12 cellular contexts compared by ENCODE assay signal in the genomic region with DNA sequence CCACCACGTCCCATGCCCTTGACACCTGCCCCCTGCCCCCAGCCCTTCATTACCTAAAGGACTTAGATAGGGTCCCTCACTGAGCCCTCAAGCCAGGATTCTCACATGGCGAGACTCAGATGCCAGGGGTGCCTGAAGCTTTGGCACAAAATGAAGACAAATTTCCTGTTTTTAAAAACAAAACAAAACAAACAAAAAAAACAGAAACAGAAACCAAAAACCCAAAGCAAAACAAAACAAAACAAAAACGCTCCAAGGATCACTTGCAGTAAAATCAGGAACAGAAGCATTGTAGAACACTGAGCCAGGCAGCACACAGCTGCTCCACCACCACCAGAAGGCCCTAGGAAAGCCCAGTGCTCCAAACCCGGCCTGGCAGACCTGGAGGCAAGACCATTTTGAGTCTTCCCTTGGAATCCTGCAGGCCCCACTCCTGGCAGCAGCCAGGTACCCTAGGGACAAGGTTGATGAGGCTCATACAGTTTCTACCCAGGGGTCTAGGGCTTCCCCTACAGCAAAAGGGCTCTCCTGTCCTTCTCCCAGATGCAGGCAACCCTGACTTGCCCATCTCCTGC. TPM values are rescaled to one million over a fixed set of nuclear protein-coding genes. Genes with fewer than 3 reads are reported as not detected.
DNase-seq lines count a peak whose midpoint lies in the region; ATAC-seq and TF ChIP-seq lines count a peak whose summit lies in the region.
"Had no signal": no experiment of that assay in that cellular context is flagged by ENCODE, and none has a peak within 500 bp of the region (broad histone marks: within the 10 kb centered on the region; RNA-seq: fewer than 3 reads in every experiment).

No MANE protein-coding gene starts in this region.

- peak overlapping the region; percentile 13 for H3K4me3 ChIP-seq in fibroblast of villous mesenchyme (ENCODE audit: low read depth, low read length)

- H3K27ac ChIP-seq in temporal lobe (ENCODE audit: low read depth, low read length) (peak overlapping the region; percentile 73), foreskin keratinocyte (no peak overlapping the region)

- no peaks in the 10 kb centered on the region for H3K9me3 Mint-ChIP-seq in activated CD4-positive, alpha-beta T cell treated with anti-CD3 and anti-CD28 coated beads, Interleukin-2, amount 10 ng/mL, durations not matched to agents 7 days and 5 days
- H3K9me3 Mint-ChIP-seq in activated CD8-positive, alpha-beta T cell treated with anti-CD3 and anti-CD28 coated beads for 36 hours, result no peaks in the 10 kb centered on the region
- H3K9me3 Mint-ChIP-seq: activated T-cell treated with anti-CD3 and anti-CD28 coated beads, Interleukin-2, amount 50 U/mL, for 4 hours had no signal

- CTCF ChIA-PET in activated CD4-positive, alpha-beta T cell treated with anti-CD3 and anti-CD28 coated beads, Interleukin-2, amount 10 ng/mL, durations not matched to agents 7 days and 5 days (lab: Charles Lee), result interaction anchor here (1.2 kb wide), 1 partner anchor 10 kb away, joined by 3 read pairs; no protein-coding TSS in a partner anchor
- CTCF ChIA-PET in activated CD8-positive, alpha-beta T cell treated with anti-CD3 and anti-CD28 coated beads for 36 hours (lab: Charles Lee), result interaction anchor here (1.4 to 1.9 kb wide), 3 partner anchors 10 to 42 kb away, joined by 3 to 11 read pairs (median 5); no protein-coding TSS in a partner anchor

- peaks cover 38% of the 10 kb centered on the region for H3K4me1 ChIP-seq in foreskin keratinocyte

- no peak for TF ChIP-seq CTCF in activated CD8-positive, alpha-beta T cell treated with anti-CD3 and anti-CD28 coated beads for 36 hours (IDR thresholded peaks at IDR 0.05)
- TF ChIP-seq CTCF in fibroblast of villous mesenchyme (IDR thresholded peaks at IDR 0.05; ENCODE audit: insufficient read depth, low read depth, low read length) (no peak), foreskin keratinocyte (conservative IDR thresholded peaks at IDR 0.05) (no peak)

- POLR2A ChIA-PET in activated CD4-positive, alpha-beta T cell treated with anti-CD3 and anti-CD28 coated beads, Interleukin-2, amount 10 ng/mL, durations not matched to agents 7 days and 5 days (lab: Charles Lee), result no interaction called here
- POLR2A ChIA-PET in activated CD8-positive, alpha-beta T cell treated with anti-CD3 and anti-CD28 coated beads for 36 hours (lab: Charles Lee), result interaction anchor here (1.0 kb wide), 1 partner anchor 27 kb away, joined by 3 read pairs; no protein-coding TSS in a partner anchor

- no peak for DNase-seq in activated CD4-positive, alpha-beta T cell treated with anti-CD3 and anti-CD28 coated beads, Interleukin-2, amount 10 ng/mL, durations not matched to agents 7 days and 5 days
- no peak for DNase-seq in activated CD4-positive, alpha-beta T cell treated with anti-CD3 and anti-CD28 coated beads, Interleukin-2, amount 50 U/mL, for 48 hours
- DNase-seq in activated CD8-positive, alpha-beta T cell treated with anti-CD3 and anti-CD28 coated beads for 36 hours, result no peak
- DNase-seq in fibroblast of villous mesenchyme (ENCODE audit: low read depth) (peak; percentile 52), foreskin keratinocyte (no peak), inferior parietal cortex (ENCODE audit: extremely low spot score) (no peak), hypothalamus (lab: John Stamatoyannopoulos, UW) (no peak)
- DNase-seq: activated T-cell treated with anti-CD3 and anti-CD28 coated beads, Interleukin-2, amount 50 U/mL, for 4 hours; occipital lobe; stimulated activated CD4-positive, alpha-beta T cell treated with anti-CD3 and anti-CD28 coated beads, Interleukin-4, amount 100 ng/mL, for 24 hours; SW 1271 had no signal

- H3K4me3 Mint-ChIP-seq in activated CD4-positive, alpha-beta T cell treated with anti-CD3 and anti-CD28 coated beads, Interleukin-2, amount 10 ng/mL, durations not matched to agents 7 days and 5 days, result no peak overlapping the region
- no peak overlapping the region for H3K4me3 Mint-ChIP-seq in activated CD8-positive, alpha-beta T cell treated with anti-CD3 and anti-CD28 coated beads for 36 hours
- H3K4me3 Mint-ChIP-seq: activated T-cell treated with anti-CD3 and anti-CD28 coated beads, Interleukin-2, amount 50 U/mL, for 4 hours had no signal

- H3K4me1 Mint-ChIP-seq in activated CD4-positive, alpha-beta T cell treated with anti-CD3 and anti-CD28 coated beads, Interleukin-2, amount 10 ng/mL, durations not matched to agents 7 days and 5 days, result peaks cover 41% of the 10 kb centered on the region
- H3K4me1 Mint-ChIP-seq in activated CD8-positive, alpha-beta T cell treated with anti-CD3 and anti-CD28 coated beads for 36 hours (ENCODE audit: low read depth), result peaks cover 36% of the 10 kb centered on the region

- no peaks in the 10 kb centered on the region for H3K27me3 ChIP-seq in foreskin keratinocyte

- no peaks in the 10 kb centered on the region for H3K36me3 Mint-ChIP-seq in activated CD4-positive, alpha-beta T cell treated with anti-CD3 and anti-CD28 coated beads, Interleukin-2, amount 10 ng/mL, durations not matched to agents 7 days and 5 days (ENCODE audit: low read depth)
- H3K36me3 Mint-ChIP-seq in activated CD8-positive, alpha-beta T cell treated with anti-CD3 and anti-CD28 coated beads for 36 hours (ENCODE audit: low read depth), result no peaks in the 10 kb centered on the region

- intact Hi-C loops in activated CD8-positive, alpha-beta T cell treated with anti-CD3 and anti-CD28 coated beads for 36 hours (cut with micrococcal nuclease), result no loop called here

- no peaks in the 10 kb centered on the region for H3K27me3 Mint-ChIP-seq in activated CD4-positive, alpha-beta T cell treated with anti-CD3 and anti-CD28 coated beads, Interleukin-2, amount 10 ng/mL, durations not matched to agents 7 days and 5 days
- no peaks in the 10 kb centered on the region for H3K27me3 Mint-ChIP-seq in activated CD8-positive, alpha-beta T cell treated with anti-CD3 and anti-CD28 coated beads for 36 hours

- H3K27ac Mint-ChIP-seq in activated CD4-positive, alpha-beta T cell treated with anti-CD3 and anti-CD28 coated beads, Interleukin-2, amount 10 ng/mL, durations not matched to agents 7 days and 5 days, result peak overlapping the region; percentile 79
- peak overlapping the region; percentile 25 for H3K27ac Mint-ChIP-seq in activated CD8-positive, alpha-beta T cell treated with anti-CD3 and anti-CD28 coated beads for 36 hours

- ATAC-seq in activated CD8-positive, alpha-beta T cell treated with anti-CD3 and anti-CD28 coated beads for 36 hours, result no peak
- no peak for ATAC-seq in foreskin keratinocyte
- ATAC-seq: activated T-cell treated with anti-CD3 and anti-CD28 coated beads, Interleukin-2, amount 50 U/mL, for 4 hours had no signal

RNA-seq across cellular contexts. Expression of a gene that starts 20.8 kb away (rescaled TPM):
- 100 to 1,000 TPM in 1 of 2 experiments, 10 to 100 TPM in 1; 82.2 to 101 TPM for total RNA-seq in activated CD4-positive, alpha-beta T cell treated with anti-CD3 and anti-CD28 coated beads, Interleukin-2, amount 10 ng/mL, durations not matched to agents 7 days and 5 days
- 10 to 100 TPM; 27.5 to 29.4 TPM for total RNA-seq in activated CD8-positive, alpha-beta T cell treated with anti-CD3 and anti-CD28 coated beads for 36 hours
- total RNA-seq in fibroblast of villous mesenchyme (59.6 and 61.2 TPM in 2 replicates), temporal lobe (54.6 TPM), foreskin keratinocyte (56.2 and 67.4 TPM in 2 replicates)
- 43.6 and 47.5 TPM in 2 replicates for polyA plus RNA-seq in foreskin keratinocyte
